In the genomic region with DNA sequence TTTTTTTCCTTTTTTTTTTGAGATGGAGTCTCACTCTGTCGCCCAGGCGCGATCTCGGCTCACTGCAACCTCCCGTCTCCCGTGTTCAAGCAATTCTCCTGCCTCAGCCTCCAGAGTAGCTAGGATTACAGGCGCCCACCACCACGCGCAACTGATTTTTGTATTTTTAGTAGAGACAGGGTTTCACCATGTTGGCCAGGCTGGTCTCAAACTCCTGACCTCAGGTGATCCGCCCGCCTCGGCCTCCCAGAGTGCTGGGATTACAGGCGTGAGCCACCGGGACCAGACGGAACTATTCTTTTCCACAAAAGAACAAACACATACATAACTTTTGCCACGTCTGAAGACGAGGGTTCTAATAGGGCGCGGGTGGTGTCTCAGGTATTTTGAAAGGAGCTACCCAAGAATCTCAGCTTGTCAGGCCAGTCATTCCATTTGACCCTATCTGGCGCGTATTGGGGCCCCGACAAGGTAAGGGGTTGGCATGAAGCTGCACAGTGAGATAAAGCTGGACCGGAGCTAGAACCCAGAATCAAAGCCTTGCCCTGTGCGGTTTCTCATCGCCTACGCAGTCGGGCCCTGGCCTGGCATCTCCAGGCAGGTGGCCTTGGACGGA, we compare ENCODE assay signal across 8 cellular contexts. TPM values are rescaled to one million over a fixed set of nuclear protein-coding genes. Genes with fewer than 3 reads are reported as not detected.
DNase-seq lines count a peak whose midpoint lies in the region; ATAC-seq and TF ChIP-seq lines count a peak whose summit lies in the region.
"Not testable (repeated sequence)": the region's sequence is repeated elsewhere in the genome, so short reads cannot be mapped to it uniquely, and the experiment has no call there.

No MANE protein-coding gene starts in this region.

- peak overlapping the region; percentile 78 for H3K9ac ChIP-seq in endodermal cell (ENCODE audit: extremely low read depth, low read length, poor library complexity, severe bottlenecking)

- H3K4me1 ChIP-seq in CD4-positive, alpha-beta memory T cell (ENCODE audit: insufficient read depth, low read length): peaks cover 26% of the 10 kb centered on the region
- not testable (repeated sequence) for H3K4me1 ChIP-seq in HEK293 (ENCODE audit: control insufficient read depth, insufficient read depth, low read length); Panc1 (ENCODE audit: control insufficient read depth, insufficient read depth, low read length); endodermal cell (ENCODE audit: control insufficient read depth, insufficient read depth, low read length)
- H3K4me1 ChIP-seq in neuron (ENCODE audit: insufficient read depth, low read length): peaks cover 13% of the 10 kb centered on the region

- CTCF ChIA-PET in CD4-positive, alpha-beta memory T cell (lab: Charles Lee; ENCODE audit: partially characterized antibody): interaction anchor here (0.9 to 5.4 kb wide), 16 partner anchors 8 to 331 kb away, joined by 3 to 35 read pairs (median 4); a partner anchor contains a TSS
- CTCF ChIA-PET in HEK293 (lab: Yijun Ruan, JAX): interaction anchor here (0.5 to 1.9 kb wide), 10 partner anchors 25 to 231 kb away, joined by 3 to 15 read pairs (median 3); a partner anchor contains a TSS
- CTCF ChIA-PET in Panc1 (lab: Charles Lee): interaction anchor here (0.7 kb wide), 1 partner anchor 38 kb away, joined by 4 read pairs; no protein-coding TSS in a partner anchor

- peaks cover 25 to 32% of the 10 kb centered on the region in 2 donors for H3K36me3 Mint-ChIP-seq in CD4-positive, alpha-beta memory T cell
- H3K36me3 Mint-ChIP-seq in activated naive CD8-positive, alpha-beta T cell: not testable (repeated sequence)
- H3K36me3 Mint-ChIP-seq in endodermal cell (ENCODE audit: low read depth) (peaks cover 28% of the 10 kb centered on the region), immature natural killer cell (peaks cover 3 to 25% (median 21%) of the 10 kb centered on the region in 3 donors)

- in situ Hi-C loops in Panc1 (cut with HindIII; ENCODE audit: low pct_unique_long_range_greater_than_20kb, low sequenced_read_pairs): not testable (repeated sequence)

- peaks cover 13 to 43% (median 31%) of the 10 kb centered on the region in 4 donors for H3K4me1 Mint-ChIP-seq in CD4-positive, alpha-beta memory T cell
- peaks cover 28% of the 10 kb centered on the region for H3K4me1 Mint-ChIP-seq in activated naive CD8-positive, alpha-beta T cell (ENCODE audit: low read depth)
- H3K4me1 Mint-ChIP-seq in endodermal cell: not testable (repeated sequence)
- peaks cover 26 to 42% of the 10 kb centered on the region in 2 donors for H3K4me1 Mint-ChIP-seq in immature natural killer cell

- not testable (repeated sequence) for H3K9me3 Mint-ChIP-seq in CD4-positive, alpha-beta memory T cell; activated naive CD8-positive, alpha-beta T cell (ENCODE audit: low read depth); endodermal cell; immature natural killer cell

- POLR2A ChIA-PET in CD4-positive, alpha-beta memory T cell (lab: Charles Lee; ENCODE audit: partially characterized antibody): interaction anchor here (0.9 to 3.8 kb wide), 21 partner anchors 8 to 286 kb away, joined by 3 to 36 read pairs (median 6); a partner anchor contains a TSS
- POLR2A ChIA-PET in HEK293 (lab: Yijun Ruan, JAX) (interaction anchor here (0.6 to 1.8 kb wide), 22 partner anchors 7 to 304 kb away, joined by 3 to 19 read pairs (median 5); a partner anchor contains a TSS), Panc1 (lab: Charles Lee) (interaction anchor here (0.6 to 0.7 kb wide), 3 partner anchors 12 to 227 kb away, joined by 3 to 5 read pairs (median 3); no protein-coding TSS in a partner anchor)

- peak overlapping the region; percentile 56 for H2AFZ ChIP-seq in neuron (ENCODE audit: low read depth, low read length)

- H3K27ac ChIP-seq in CD4-positive, alpha-beta memory T cell (ENCODE audit: low read depth, low read length): peak overlapping the region; percentile 99
- H3K27ac ChIP-seq in HEK293 (ENCODE audit: extremely low read depth, low read depth, low read length) (peak overlapping the region; percentile 80; the same call in 1 of the 2 replicates), Panc1 (ENCODE audit: low read length) (peak overlapping the region; percentile 97), endodermal cell (ENCODE audit: low read depth, low read length) (peak overlapping the region; percentile 88), temporal lobe (ENCODE audit: low read depth, low read length) (peak overlapping the region; percentile 93)

- not testable (repeated sequence) for ATAC-seq in Panc1

- H3K36me3 ChIP-seq in CD4-positive, alpha-beta memory T cell (ENCODE audit: insufficient read depth, low read length): peaks cover 25% of the 10 kb centered on the region
- peaks cover 24 to 30% of the 10 kb centered on the region in 2 experiments for H3K36me3 ChIP-seq in HEK293 (ENCODE audit: control insufficient read depth in 2 of 2, insufficient read depth in 1 of 2, low read length in 2 of 2)
- not testable (repeated sequence) for H3K36me3 ChIP-seq in Panc1 (ENCODE audit: control insufficient read depth, insufficient read depth, low read length)
- H3K36me3 ChIP-seq in endodermal cell (ENCODE audit: control insufficient read depth, insufficient read depth, low read length): peaks cover 26% of the 10 kb centered on the region
- peaks cover 24% of the 10 kb centered on the region for H3K36me3 ChIP-seq in neuron (ENCODE audit: insufficient read depth, low read length)

- BruUV-seq in Panc1 (replicated peaks; lab: Mats Ljungman, UMichigan): TSS peak; percentile 98

- H3K27ac Mint-ChIP-seq in CD4-positive, alpha-beta memory T cell: peak overlapping the region; percentile 95 to 98 (median 97)
- H3K27ac Mint-ChIP-seq in activated naive CD8-positive, alpha-beta T cell: peak overlapping the region; percentile 91
- H3K27ac Mint-ChIP-seq in endodermal cell (peak overlapping the region; percentile 80), immature natural killer cell (peak overlapping the region; percentile 90 to 98 (median 96))

- peak in 1 of 5 donors; percentile 45 for DNase-seq in CD4-positive, alpha-beta memory T cell
- DNase-seq in Panc1 (ENCODE audit: low read depth, low spot score); endodermal cell; immature natural killer cell: not testable (repeated sequence)

- 69 to 71% methylated on average over 21 to 28 of the region's 28 CpGs for WGBS in endodermal cell (ENCODE audit: insufficient coverage in 1 of 2, insufficient read length in 1 of 2), 2 experiments

- intact Hi-C loops in CD4-positive, alpha-beta memory T cell (cut with micrococcal nuclease): loop anchor here (1.0 to 2.0 kb wide), 4 partner anchors 37 to 230 kb away; a partner anchor contains a TSS
- intact Hi-C loops in Panc1 (cut with micrococcal nuclease; ENCODE audit: unreplicated experiment): not testable (repeated sequence)

- H3K27me3 Mint-ChIP-seq in CD4-positive, alpha-beta memory T cell; activated naive CD8-positive, alpha-beta T cell; endodermal cell (ENCODE audit: insufficient read depth); immature natural killer cell (ENCODE audit: low read depth in 3 of 3): not testable (repeated sequence)

- H3K4me3 ChIP-seq in CD4-positive, alpha-beta memory T cell (ENCODE audit: low read length in 2 of 2): peak overlapping the region; percentile 76 to 93
- H3K4me3 ChIP-seq in HEK293 (ENCODE audit: low read depth, low read length): peak overlapping the region; percentile 94
- peak overlapping the region; percentile 68 to 85 for H3K4me3 ChIP-seq in Panc1 (ENCODE audit: low read depth in 2 of 2, low read length in 2 of 2)
- peak overlapping the region; percentile 97 for H3K4me3 ChIP-seq in endodermal cell (ENCODE audit: low read length)
- peak overlapping the region; percentile 75 for H3K4me3 ChIP-seq in neuron (ENCODE audit: low read length)

- not testable (repeated sequence) for H3K9me3 ChIP-seq in CD4-positive, alpha-beta memory T cell (ENCODE audit: control insufficient read depth in 1 of 2, low read length in 2 of 2); HEK293 (ENCODE audit: control insufficient read depth, insufficient read depth, low read depth, low read length); Panc1 (ENCODE audit: control insufficient read depth, insufficient read depth, low read depth, low read length); endodermal cell (ENCODE audit: control insufficient read depth, low read length); neuron (ENCODE audit: low read length)

- peak overlapping the region; percentile 87 to 97 (median 92) for H3K4me3 Mint-ChIP-seq in CD4-positive, alpha-beta memory T cell
- H3K4me3 Mint-ChIP-seq in activated naive CD8-positive, alpha-beta T cell: peak overlapping the region; percentile 94
- H3K4me3 Mint-ChIP-seq in endodermal cell: peak overlapping the region; percentile 89
- H3K4me3 Mint-ChIP-seq in immature natural killer cell: peak overlapping the region; percentile 89 to 97 (median 92)

- TF ChIP-seq CTCF in HEK293 (tag by site-specific recombination; IDR thresholded peaks at IDR 0.05); Panc1 (IDR thresholded peaks at IDR 0.05); endodermal cell (conservative IDR thresholded peaks at IDR 0.05): not testable (repeated sequence)

- H3K27me3 ChIP-seq in CD4-positive, alpha-beta memory T cell (ENCODE audit: insufficient read depth, low read length); Panc1 (ENCODE audit: control insufficient read depth, insufficient read depth, low read length); endodermal cell (ENCODE audit: control insufficient read depth, insufficient read depth, low read length, poor library complexity, severe bottlenecking); neuron (ENCODE audit: insufficient read depth, low read length): not testable (repeated sequence)

RNA-seq across cellular contexts. Expression of a gene that starts 0.7 kb away (rescaled TPM):
- 10 to 100 TPM; 73.2 to 83.1 TPM for total RNA-seq in CD4-positive, alpha-beta memory T cell
- polyA plus RNA-seq in CD4-positive, alpha-beta memory T cell: 10 to 100 TPM; 31.4 to 44.3 TPM
- total RNA-seq in Panc1 (2021; ENCODE audit: unreplicated experiment) (78.4 TPM), endodermal cell (10 to 100 TPM; 66.5 to 71.4 TPM), temporal lobe (34.4 TPM)
- polyA plus RNA-seq in Panc1 (2012; ENCODE audit: insufficient read length): 85.5 TPM
- 74.8 TPM for polyA plus RNA-seq in endodermal cell (2013, experiment 1 of 2)
- polyA plus RNA-seq in endodermal cell (2013, experiment 2 of 2): 65.1 TPM
- polyA plus RNA-seq in immature natural killer cell: 10 to 100 TPM; 38.2 to 47.1 (median 44.7) TPM

RNA-seq across cellular contexts. Expression of a gene that starts 35.1 kb away (rescaled TPM):
- not detected for total RNA-seq in CD4-positive, alpha-beta memory T cell
- polyA plus RNA-seq in CD4-positive, alpha-beta memory T cell: under 1 TPM; 0.13 to 0.31 TPM
- not detected for total RNA-seq in Panc1 (2021; ENCODE audit: unreplicated experiment)
- 0.11 TPM for polyA plus RNA-seq in Panc1 (2012; ENCODE audit: insufficient read length)
- total RNA-seq in endodermal cell: not detected
- 0.04 TPM for polyA plus RNA-seq in endodermal cell (2013, experiment 1 of 2)
- polyA plus RNA-seq in endodermal cell (2013, experiment 2 of 2): 0.17 TPM
- under 1 TPM in 2 of 3 donors, not detected in 1; 0.17 to 0.18 TPM for polyA plus RNA-seq in immature natural killer cell
- 3.4 TPM for total RNA-seq in temporal lobe

RNA-seq across cellular contexts. Expression of a gene that starts 44.7 kb away (rescaled TPM):
- total RNA-seq in CD4-positive, alpha-beta memory T cell: not detected
- not detected for polyA plus RNA-seq in CD4-positive, alpha-beta memory T cell
- total RNA-seq in Panc1 (2021; ENCODE audit: unreplicated experiment) (9.0 TPM), endodermal cell (10 to 100 TPM; 45.4 to 69.7 TPM), temporal lobe (49.2 TPM)
- polyA plus RNA-seq in Panc1 (2012; ENCODE audit: insufficient read length): 3.9 TPM
- 17.2 TPM for polyA plus RNA-seq in endodermal cell (2013, experiment 1 of 2)
- 13.5 TPM for polyA plus RNA-seq in endodermal cell (2013, experiment 2 of 2)
- polyA plus RNA-seq in immature natural killer cell: 10 to 100 TPM; 19.0 to 26.7 (median 21.8) TPM

RNA-seq across cellular contexts. Expression of a gene that starts 46.0 kb away (rescaled TPM):
- total RNA-seq in CD4-positive, alpha-beta memory T cell: 10 to 100 TPM; 35.4 to 38.5 TPM
- 10 to 100 TPM; 52.0 TPM for polyA plus RNA-seq in CD4-positive, alpha-beta memory T cell
- total RNA-seq in Panc1 (2021; ENCODE audit: unreplicated experiment): 72.1 TPM
- 47.6 TPM for polyA plus RNA-seq in Panc1 (2012; ENCODE audit: insufficient read length)
- 10 to 100 TPM; 27.5 to 33.0 TPM for total RNA-seq in endodermal cell
- 33.7 TPM for polyA plus RNA-seq in endodermal cell (2013, experiment 1 of 2)
- 31.9 TPM for polyA plus RNA-seq in endodermal cell (2013, experiment 2 of 2)
- polyA plus RNA-seq in immature natural killer cell: 10 to 100 TPM; 58.9 to 86.6 (median 70.9) TPM
- 41.8 TPM for total RNA-seq in temporal lobe

Comparison
In these comparisons a context has a peak if more than half of its experiments do, and no peak if none do; other contexts are left out.
1. RNA of a gene that starts 44.7 kb away (total RNA-seq): 45.4 to 69.7 TPM in endodermal cell, 49.2 TPM in temporal lobe (single experiment) and 9.0 TPM in Panc1 (single experiment); not detected in CD4-positive, alpha-beta memory T cell; every median in the first group is over 10 times any median in the second.
2. Peak in every context shown above with its lines, with median percentiles within 50 percentile points of each other: H3K27ac ChIP-seq, H3K4me3 ChIP-seq, H3K27ac Mint-ChIP-seq and H3K4me3 Mint-ChIP-seq.